Comparison of ENCODE assay signal across 34 cellular contexts in the genomic region with DNA sequence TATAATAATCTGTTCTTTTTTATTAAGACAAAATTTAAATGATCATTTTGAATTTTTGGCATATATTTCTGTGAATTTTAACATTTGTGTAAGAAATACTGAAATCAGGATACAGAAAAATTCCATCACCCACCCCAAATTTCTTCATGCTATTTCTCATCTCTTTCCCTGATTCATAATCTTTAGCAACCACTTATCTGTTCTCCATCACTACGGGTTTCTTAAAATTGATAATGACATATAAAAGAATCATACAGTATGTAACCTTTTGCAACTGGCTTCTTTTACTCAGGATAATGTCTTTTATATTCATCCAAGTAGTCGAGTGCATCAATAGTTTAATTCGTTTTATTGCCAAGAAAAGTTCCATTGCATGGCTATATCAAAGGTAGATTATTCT.
"Had no signal": no experiment of that assay in that cellular context is flagged by ENCODE, and none has a peak within 500 bp of the region (broad histone marks: within the 10 kb centered on the region; RNA-seq: fewer than 3 reads in every experiment).

No MANE protein-coding gene starts in this region.

- DNase-seq: Kasumi-1, MG63, MM.1S, MV-4-11, NCI-H1048, NCI-H1092, NCI-H1092 treated with DMSO at 0.1 percent for 48 hours, NCI-H1105, NCI-H1105 treated with DMSO at 0.1 percent for 48 hours, NCI-H1417, NCI-H1417 treated with DMSO at 0.1 percent for 48 hours, NCI-H1436, NCI-H1436 treated with DMSO at 0.1 percent for 48 hours, NCI-H146, NCI-H1694, NCI-H1694 treated with DMSO at 0.1 percent for 48 hours, NCI-H187, NCI-H187 treated with DMSO at 0.1 percent for 48 hours, NCI-H1930, NCI-H2029 treated with DMSO at 0.1 percent for 48 hours, NCI-H2081, NCI-H2081 treated with DMSO at 0.1 percent for 48 hours, NCI-H2107, NCI-H2171, NCI-H2171 treated with DMSO at 0.1 percent for 48 hours, NCI-H2227 treated with DMSO at 0.1 percent for 48 hours, NCI-H226, NCI-H345, NCI-H446, NCI-H446 treated with DMSO at 0.1 percent for 48 hours, NCI-H510A, NCI-H510A treated with DMSO at 0.1 percent for 48 hours, NCI-H524 had no signal

- H3K27me3 ChIP-seq: MG63 had no signal

- H3K4me2 ChIP-seq: KMS-11 had no signal

- H3K27ac ChIP-seq: KMS-11 had no signal

- H3K4me3 ChIP-seq: MG63 had no signal

- H3K9ac ChIP-seq: KMS-11 had no signal

- H3K36me3 ChIP-seq: MG63 had no signal

- H3K9me3 ChIP-seq: MG63 had no signal
